Comparison of ENCODE assay signal across 22 cellular contexts in genomic region chrX:6708676-6709075, GRCh38.
"Had no signal": no experiment of that assay in that cellular context is flagged by ENCODE, and none has a peak within 500 bp of the region (broad histone marks: within the 10 kb centered on the region; RNA-seq: fewer than 3 reads in every experiment).

No MANE protein-coding gene starts in this region.

- H3K27me3 ChIP-seq: colonic mucosa, neutrophil, ovary, upper lobe of right lung had no signal

- H3K4me3 Mint-ChIP-seq: activated T-cell treated with anti-CD3 and anti-CD28 coated beads, Interleukin-2, amount 50 U/mL, for 24 hours; activated T-helper 17 cell treated with anti-CD3 and anti-CD28 coated beads, Interleukin-2, amount 50 U/mL, for 72 hours; effector memory CD8-positive, alpha-beta T cell; natural killer cell treated with Interleukin-12 subunit alpha and Interleukin-12 subunit beta and Interleukin-15 and Interleukin-18, amount 100 ng/mL, for 72 hours; WTC11 had no signal

- H3K36me3 ChIP-seq: colonic mucosa, left ventricle myocardium inferior, neutrophil, ovary, prostate gland, upper lobe of right lung had no signal

- H3K4me1 Mint-ChIP-seq: activated T-helper 17 cell treated with anti-CD3 and anti-CD28 coated beads, Interleukin-2, amount 50 U/mL, for 72 hours had no signal

- H3K4me3 ChIP-seq: colonic mucosa, dorsolateral prefrontal cortex, left ventricle myocardium inferior, ovary, prostate gland, upper lobe of right lung had no signal

- H3K9me3 ChIP-seq: colonic mucosa, left ventricle myocardium inferior, neutrophil, ovary, prostate gland, upper lobe of right lung had no signal

- H3K27me3 Mint-ChIP-seq: activated T-cell treated with anti-CD3 and anti-CD28 coated beads, Interleukin-2, amount 50 U/mL, for 24 hours; activated T-helper 17 cell treated with anti-CD3 and anti-CD28 coated beads, Interleukin-2, amount 50 U/mL, for 72 hours; effector memory CD8-positive, alpha-beta T cell; natural killer cell treated with Interleukin-12 subunit alpha and Interleukin-12 subunit beta and Interleukin-15 and Interleukin-18, amount 100 ng/mL, for 72 hours had no signal

- H3K36me3 Mint-ChIP-seq: activated naive CD4-positive, alpha-beta T cell treated with anti-CD3 and anti-CD28 coated beads, Interleukin-2, amount 50 U/mL, for 72 hours; natural killer cell treated with Interleukin-12 subunit alpha and Interleukin-12 subunit beta and Interleukin-15 and Interleukin-18, amount 100 ng/mL, for 72 hours had no signal

- H3K9me3 Mint-ChIP-seq: activated naive CD4-positive, alpha-beta T cell treated with anti-CD3 and anti-CD28 coated beads, Interleukin-2, amount 50 U/mL, for 72 hours; activated T-cell treated with anti-CD3 and anti-CD28 coated beads, Interleukin-2, amount 50 U/mL, for 24 hours; activated T-helper 17 cell treated with anti-CD3 and anti-CD28 coated beads, Interleukin-2, amount 50 U/mL, for 72 hours; effector memory CD8-positive, alpha-beta T cell; natural killer cell treated with Interleukin-12 subunit alpha and Interleukin-12 subunit beta and Interleukin-15 and Interleukin-18, amount 100 ng/mL, for 72 hours had no signal

- H3K27ac Mint-ChIP-seq: activated naive CD4-positive, alpha-beta T cell treated with anti-CD3 and anti-CD28 coated beads, Interleukin-2, amount 50 U/mL, for 72 hours; activated T-cell treated with anti-CD3 and anti-CD28 coated beads, Interleukin-2, amount 50 U/mL, for 24 hours; activated T-helper 17 cell treated with anti-CD3 and anti-CD28 coated beads, Interleukin-2, amount 50 U/mL, for 72 hours; effector memory CD8-positive, alpha-beta T cell; natural killer cell treated with Interleukin-12 subunit alpha and Interleukin-12 subunit beta and Interleukin-15 and Interleukin-18, amount 100 ng/mL, for 72 hours; WTC11 had no signal

- H3K4me1 ChIP-seq: colonic mucosa, left ventricle myocardium inferior, prostate gland, upper lobe of right lung had no signal

- H3K27ac ChIP-seq: colonic mucosa, dorsolateral prefrontal cortex, left ventricle myocardium inferior, neutrophil, ovary, prostate gland, upper lobe of right lung had no signal

- DNase-seq: activated CD4-positive, alpha-beta T cell treated with anti-CD3 and anti-CD28 coated beads, Interleukin-2, amount 50 U/mL, for 4 hours; activated CD8-positive, alpha-beta memory T cell treated with anti-CD3 and anti-CD28 coated beads for 24 hours; activated CD8-positive, alpha-beta memory T cell treated with anti-CD3 and anti-CD28 coated beads, Interleukin-2, amount 50 U/mL, for 4 hours; activated T-cell treated with anti-CD3 and anti-CD28 coated beads, Interleukin-2, amount 50 U/mL, for 24 hours; aorta; colonic mucosa; dorsolateral prefrontal cortex; effector memory CD8-positive, alpha-beta T cell; foreskin fibroblast; left ventricle myocardium inferior; ovary; stimulated activated CD4-positive, alpha-beta T cell treated with anti-CD3 and anti-CD28 coated beads, Interleukin-2, amount 100 ng/mL, for 48 hours; stimulated activated CD8-positive, alpha-beta memory T cell treated with anti-CD3 and anti-CD28 coated beads, Interleukin-4, amount 100 ng/mL, for 48 hours; stimulated activated naive CD4-positive, alpha-beta T cell treated with Interleukin-2 at 50 U/mL for 16 hours; T-helper 1 cell; upper lobe of right lung had no signal
